ENCODE assay signal across 18 cellular contexts in the genomic region with DNA sequence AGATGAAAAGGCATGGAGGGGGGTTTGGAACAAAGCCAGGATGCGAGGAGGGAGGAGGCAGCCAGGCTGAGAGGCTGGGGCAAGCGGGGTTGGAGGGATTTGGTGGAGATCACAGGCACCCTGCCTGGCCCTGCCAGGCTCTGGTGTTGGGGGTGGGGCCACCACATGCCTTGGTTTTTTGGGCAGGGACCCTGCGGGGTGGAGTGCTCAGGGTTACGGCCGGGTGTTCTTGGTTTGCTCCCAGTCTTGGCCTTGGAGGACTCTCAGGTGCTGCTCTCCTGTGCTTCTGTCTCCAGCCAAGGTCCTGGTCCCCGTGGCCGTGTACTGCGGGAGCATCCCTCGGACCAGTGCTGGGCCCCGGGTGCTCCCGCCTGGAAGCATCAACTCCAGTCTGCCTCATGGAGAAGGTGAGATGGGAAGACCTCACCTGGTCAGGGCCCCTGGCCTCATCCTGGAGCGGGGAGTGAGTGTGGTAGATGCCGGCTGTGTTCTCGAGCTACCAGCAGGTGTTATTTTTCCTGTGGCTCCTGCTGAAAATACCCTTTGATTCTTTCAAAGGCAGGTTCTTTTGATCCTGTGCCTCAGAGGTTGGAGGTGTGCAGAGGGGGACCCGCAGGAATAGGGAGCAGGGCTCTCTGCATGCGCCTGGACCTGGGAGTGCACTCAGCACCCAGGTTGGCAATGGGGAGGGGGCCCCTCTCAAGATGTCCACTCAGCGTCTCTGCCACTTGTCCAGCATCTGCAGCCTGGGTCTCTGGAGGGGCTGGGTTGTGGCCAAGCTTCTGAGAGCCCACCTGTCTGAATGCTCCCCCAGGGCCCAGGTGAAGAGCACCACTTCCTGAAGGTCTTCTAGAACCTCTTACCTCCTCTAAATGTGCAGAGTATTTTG. TPM values are rescaled to one million over a fixed set of nuclear protein-coding genes. Genes with fewer than 3 reads are reported as not detected.
A peak's percentile ranks its signal among the peaks of the same experiment; 100 is the strongest.
DNase-seq lines count a peak whose midpoint lies in the region; ATAC-seq, FAIRE-seq and TF ChIP-seq lines count a peak whose summit lies in the region.
"Had no signal": no experiment of that assay in that cellular context is flagged by ENCODE, and none has a peak within 500 bp of the region (broad histone marks: within the 10 kb centered on the region; RNA-seq: fewer than 3 reads in every experiment).

No MANE protein-coding gene starts in this region.

- FAIRE-seq in small intestine (lab: Jason Lieb, UNC), result no peak
- FAIRE-seq: GM12891, GM18507 had no signal

- H3K4me3 Mint-ChIP-seq in central memory CD8-positive, alpha-beta T cell, result no peak overlapping the region
- H3K4me3 Mint-ChIP-seq in natural killer cell, result no peak overlapping the region
- no peak overlapping the region for H3K4me3 Mint-ChIP-seq in activated naive CD8-positive, alpha-beta T cell treated with anti-CD3 and anti-CD28 coated beads for 36 hours

- 75 to 88% (median 77%) methylated on average over 17 of the region's 17 CpGs for WGBS in small intestine, 3 donors

- no peak overlapping the region for H3K27ac ChIP-seq in small intestine (ENCODE audit: low read depth in 1 of 2, low read length in 1 of 2)
- H3K27ac ChIP-seq: 22Rv1 had no signal

- H3K36me3 Mint-ChIP-seq in central memory CD8-positive, alpha-beta T cell (ENCODE audit: insufficient read depth), result peaks cover 8% of the 10 kb centered on the region
- H3K36me3 Mint-ChIP-seq in natural killer cell, result no peaks in the 10 kb centered on the region
- H3K36me3 Mint-ChIP-seq in activated naive CD8-positive, alpha-beta T cell treated with anti-CD3 and anti-CD28 coated beads for 36 hours, result no peaks in the 10 kb centered on the region

- no peaks in the 10 kb centered on the region for H3K9me3 Mint-ChIP-seq in central memory CD8-positive, alpha-beta T cell
- H3K9me3 Mint-ChIP-seq in natural killer cell, result no peaks in the 10 kb centered on the region
- H3K9me3 Mint-ChIP-seq in activated naive CD8-positive, alpha-beta T cell treated with anti-CD3 and anti-CD28 coated beads for 36 hours, result no peaks in the 10 kb centered on the region

- ATAC-seq in central memory CD8-positive, alpha-beta T cell (replicated peaks; ENCODE audit: extremely low read depth, poor library complexity, severe bottlenecking), result no peak
- ATAC-seq in natural killer cell (no peak), GM19324 (IDR thresholded peaks at IDR 0.05; ENCODE audit: low FRiP score, unreplicated experiment) (no peak)

- H3K4me1 Mint-ChIP-seq in central memory CD8-positive, alpha-beta T cell, result peaks cover 35% of the 10 kb centered on the region
- H3K4me1 Mint-ChIP-seq in natural killer cell, result peaks cover 27 to 40% of the 10 kb centered on the region in 2 donors
- peaks cover 10% of the 10 kb centered on the region for H3K4me1 Mint-ChIP-seq in activated naive CD8-positive, alpha-beta T cell treated with anti-CD3 and anti-CD28 coated beads for 36 hours

- peaks cover 0 to 2% of the 10 kb centered on the region in 2 donors for H3K4me1 ChIP-seq in small intestine (ENCODE audit: control insufficient read depth in 2 of 2, insufficient read depth in 1 of 2, low read depth in 1 of 2, low read length in 1 of 2)

- no peaks in the 10 kb centered on the region for H3K27me3 Mint-ChIP-seq in central memory CD8-positive, alpha-beta T cell
- no peaks in the 10 kb centered on the region for H3K27me3 Mint-ChIP-seq in natural killer cell (ENCODE audit: low read depth in 2 of 2)
- no peaks in the 10 kb centered on the region for H3K27me3 Mint-ChIP-seq in activated naive CD8-positive, alpha-beta T cell treated with anti-CD3 and anti-CD28 coated beads for 36 hours

- no peak for TF ChIP-seq CTCF in natural killer cell (IDR thresholded peaks at IDR 0.05)

- DNase-seq in NCI-H146 (lab: John Stamatoyannopoulos, UW), result peak; percentile 19
- DNase-seq in NCI-H146 treated with DMSO at 0.1 percent for 48 hours (lab: John Stamatoyannopoulos, UW; ENCODE audit: unreplicated experiment), result no peak
- no peak for DNase-seq in central memory CD8-positive, alpha-beta T cell (ENCODE audit: low spot score in 2 of 2)
- no peak for DNase-seq in natural killer cell
- DNase-seq in small intestine, result no peak
- DNase-seq in NK-92 (lab: John Stamatoyannopoulos, UW; ENCODE audit: unreplicated experiment), result no peak
- no peak for DNase-seq in activated naive CD8-positive, alpha-beta T cell treated with anti-CD3 and anti-CD28 coated beads for 36 hours
- DNase-seq: GF-D8, GOT3, KBM-7, MV-4-11, NCI-H1417, NCI-H2029, NCI-H446 treated with DMSO at 0.1 percent for 48 hours had no signal

- H3K27me3 ChIP-seq in small intestine (ENCODE audit: control insufficient read depth in 2 of 2, insufficient read depth in 2 of 2, low read length in 2 of 2), result peaks cover 0 to 2% of the 10 kb centered on the region in 2 donors

- no peaks in the 10 kb centered on the region for H3K9me3 ChIP-seq in small intestine (ENCODE audit: control insufficient read depth, low read depth)

- intact Hi-C loops in natural killer cell (cut with micrococcal nuclease), result no loop called here

- no peak overlapping the region for H3K4me3 ChIP-seq in small intestine (ENCODE audit: low read depth in 1 of 2, low read length in 2 of 2)

- peak overlapping the region; percentile 20 for H3K27ac Mint-ChIP-seq in central memory CD8-positive, alpha-beta T cell (ENCODE audit: low read depth)
- H3K27ac Mint-ChIP-seq in natural killer cell, result peak overlapping the region; percentile 20 to 29
- H3K27ac Mint-ChIP-seq in activated naive CD8-positive, alpha-beta T cell treated with anti-CD3 and anti-CD28 coated beads for 36 hours, result no peak overlapping the region

- H3K36me3 ChIP-seq in small intestine (ENCODE audit: control insufficient read depth in 2 of 2, insufficient read depth in 2 of 2, low read length in 2 of 2), result no peaks in the 10 kb centered on the region

RNA-seq across cellular contexts. Expression of a gene that starts 17.0 kb away (rescaled TPM):
- 10 to 100 TPM; 25.9 to 53.2 (median 30.8) TPM for total RNA-seq in natural killer cell
- 1 to 10 TPM in 1 of 3 donors, under 1 TPM in 2; under 0.01 to 1.1 (median 0.66) TPM for polyA plus RNA-seq in small intestine
- 1 to 10 TPM; 1.9 to 2.0 TPM for total RNA-seq in activated naive CD8-positive, alpha-beta T cell treated with anti-CD3 and anti-CD28 coated beads for 36 hours

Comparison
In these comparisons a context has a peak if more than half of its experiments do, and no peak if none do; other contexts are left out.
1. RNA of a gene that starts 17.0 kb away (total RNA-seq): 25.9 to 53.2 TPM in natural killer cell; 1.9 to 2.0 TPM in activated naive CD8-positive, alpha-beta T cell treated with anti-CD3 and anti-CD28 coated beads for 36 hours; every median in the first group is over 4 times any median in the second.